In genomic region chrX:120559799-120560198, GRCh38 we compare ENCODE assay signal across 8 cellular contexts. TPM values are rescaled to one million over a fixed set of nuclear protein-coding genes. Genes with fewer than 3 reads are reported as not detected.
DNase-seq lines count a peak whose midpoint lies in the region; ATAC-seq, FAIRE-seq and TF ChIP-seq lines count a peak whose summit lies in the region.

No MANE protein-coding gene starts in this region.

- peak overlapping the region; percentile 93 for H3K4me2 ChIP-seq in Loucy (ENCODE audit: low read depth, low read length, poor library complexity, severe bottlenecking)

- TF ChIP-seq CTCF in Loucy (conservative IDR thresholded peaks at IDR 0.05; ENCODE audit: low read length) (no peak), left lung (IDR thresholded peaks at IDR 0.05) (no peak), tibial artery (IDR thresholded peaks at IDR 0.05) (no peak), GM10266 (IDR thresholded peaks at IDR 0.05; ENCODE audit: control insufficient read depth, insufficient read depth, low read depth, missing control alignments) (no peak)

- H3K79me2 ChIP-seq in Loucy (ENCODE audit: insufficient read depth, low read length) = peaks cover 62% of the 10 kb centered on the region

- no peak for FAIRE-seq in frontal cortex (lab: Jason Lieb, UNC)

- H3K27me3 ChIP-seq in Loucy (ENCODE audit: insufficient read depth, low read length, poor library complexity, severe bottlenecking) = no peaks in the 10 kb centered on the region
- no peaks in the 10 kb centered on the region for H3K27me3 ChIP-seq in adipocyte (replicated peaks; ENCODE audit: control insufficient read depth, insufficient read depth, low read length)
- H3K27me3 ChIP-seq in left lung = no peaks in the 10 kb centered on the region
- H3K27me3 ChIP-seq in tibial artery = no peaks in the 10 kb centered on the region

- peaks cover 33% of the 10 kb centered on the region for H4K20me1 ChIP-seq in Loucy (ENCODE audit: insufficient read depth, low read length, poor library complexity, severe bottlenecking)

- ATAC-seq in left lung (peak; percentile 2), GM18867 (IDR thresholded peaks at IDR 0.05; ENCODE audit: unreplicated experiment) (no peak)

- no peaks in the 10 kb centered on the region for H3F3A ChIP-seq in Loucy (ENCODE audit: low read depth)

- no peaks in the 10 kb centered on the region for H3K9me3 ChIP-seq in ES-I3 (ENCODE audit: control insufficient read depth, insufficient read depth, low read length)
- no peaks in the 10 kb centered on the region for H3K9me3 ChIP-seq in Loucy (ENCODE audit: insufficient read depth, low read depth, low read length)
- H3K9me3 ChIP-seq in adipocyte (ENCODE audit: control insufficient read depth, low read length) = no peaks in the 10 kb centered on the region
- no peaks in the 10 kb centered on the region for H3K9me3 ChIP-seq in left lung
- H3K9me3 ChIP-seq in tibial artery = no peaks in the 10 kb centered on the region

- H3K4me1 ChIP-seq in ES-I3 (ENCODE audit: insufficient read depth, low read length) (peaks cover 11% of the 10 kb centered on the region; the same call in 1 of the 2 replicates), Loucy (ENCODE audit: insufficient read depth, low read length, poor library complexity, severe bottlenecking) (peaks cover 16% of the 10 kb centered on the region), adipocyte (ENCODE audit: control insufficient read depth, insufficient read depth, low read length) (peaks cover 8% of the 10 kb centered on the region), left lung (peaks cover 0 to 9% of the 10 kb centered on the region in 2 donors), tibial artery (peaks cover 0 to 21% (median 0%) of the 10 kb centered on the region in 4 donors)

- H3K36me3 ChIP-seq in ES-I3 (ENCODE audit: insufficient read depth, low read length) = peaks cover 3% of the 10 kb centered on the region; the same call in 1 of the 2 replicates
- peaks cover 5% of the 10 kb centered on the region; the same call in 1 of the 2 replicates for H3K36me3 ChIP-seq in Loucy (ENCODE audit: insufficient read depth, low read length)
- peaks cover 10% of the 10 kb centered on the region for H3K36me3 ChIP-seq in adipocyte (ENCODE audit: control insufficient read depth, insufficient read depth, low read length, severe bottlenecking)
- no peaks in the 10 kb centered on the region for H3K36me3 ChIP-seq in left lung
- H3K36me3 ChIP-seq in tibial artery = peaks cover 0 to 3% (median 0%) of the 10 kb centered on the region in 3 donors

- H3K27ac ChIP-seq in left lung (peak overlapping the region; percentile 96 to 97), tibial artery (peak overlapping the region; percentile 94 to 96)

- DNase-seq in adipocyte (ENCODE audit: low read depth) (no peak), left lung (no peak), tibial artery (no peak), GM10266 (ENCODE audit: extremely low spot score) (no peak), frontal cortex (ENCODE audit: low spot score in 2 of 2) (no peak)

- peak overlapping the region; percentile 93 for H3K4me3 ChIP-seq in Loucy (ENCODE audit: low read length, poor library complexity, severe bottlenecking)
- peak overlapping the region; percentile 92 for H3K4me3 ChIP-seq in adipocyte (ENCODE audit: low read length)
- peak overlapping the region; percentile 41 to 53 for H3K4me3 ChIP-seq in left lung
- H3K4me3 ChIP-seq in tibial artery = peak overlapping the region; percentile 67 to 72

- no peaks in the 10 kb centered on the region for H3K9me2 ChIP-seq in Loucy (replicated peaks; ENCODE audit: low read depth, low read length)

- peak overlapping the region; percentile 97 for H3K9ac ChIP-seq in ES-I3 (ENCODE audit: low read depth, low read length)
- H3K9ac ChIP-seq in Loucy (ENCODE audit: low read depth, low read length, poor library complexity, severe bottlenecking) = peak overlapping the region; percentile 93
- peak overlapping the region; percentile 96 for H3K9ac ChIP-seq in adipocyte (ENCODE audit: low read length)

- intact Hi-C loops in left lung (cut with DNase I) (no loop called here), tibial artery (cut with DNase I; ENCODE audit: low total_unique reads) (loop anchor here (10.0 kb wide), 1 partner anchor 45 kb away; the partner anchor contains the start of gene MCTS1)

- 0 out of 2 replicates have a peak overlapping the region, but pooled peaks have one; percentile 39 for H2AFZ ChIP-seq in Loucy (ENCODE audit: low read length)

RNA-seq across cellular contexts. Expression of gene CUL4B, which starts 1.0 kb away (rescaled TPM):
- total RNA-seq in left lung = 10 to 100 TPM; 34.4 to 41.1 TPM
- total RNA-seq in frontal cortex = 35.5 TPM

RNA-seq across cellular contexts. Expression of gene MCTS1, which starts 44.1 kb away (rescaled TPM):
- total RNA-seq in left lung (10 to 100 TPM; 37.3 to 37.5 TPM), frontal cortex (42.0 TPM)
